ENCODE assay signal across 2 cellular contexts in the genomic region with DNA sequence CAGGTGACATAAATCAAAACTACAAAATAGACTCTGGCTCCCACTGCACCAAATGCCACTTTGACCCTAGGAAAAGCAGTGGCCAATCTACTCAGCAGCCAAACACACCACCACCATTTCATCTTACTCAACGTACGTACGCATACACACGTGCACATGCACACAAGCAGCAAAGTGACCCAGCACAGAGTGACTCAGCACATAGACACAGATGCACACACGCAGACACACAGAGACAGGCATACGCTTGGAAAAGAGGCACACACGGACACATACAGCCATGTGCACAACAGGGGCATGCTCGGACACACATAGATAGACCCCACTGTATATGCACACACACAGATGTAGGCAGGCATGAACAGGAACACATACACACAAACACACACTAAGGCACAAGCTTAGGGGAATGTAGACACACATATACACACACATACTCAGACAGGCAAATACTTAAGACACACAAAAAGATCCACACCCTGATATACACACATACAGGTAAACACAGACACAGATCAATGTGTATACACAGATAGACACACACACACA.
TF ChIP-seq lines count a peak whose summit lies in the region.

No MANE protein-coding gene starts in this region.

TF ChIP-seq in GM12891, 5 proteins besides CTCF, POLR2A, EP300 and RAD21 (continued from another document):
- TF ChIP-seq PAX5 (IDR thresholded peaks at IDR 0.05; ENCODE audit: insufficient read depth, low read length, severe bottlenecking): no peak
- TF ChIP-seq TAF1 (IDR thresholded peaks at IDR 0.05; ENCODE audit: low read depth, low read length): no peak
- no peak for TF ChIP-seq POLR2AphosphoS5 (IDR thresholded peaks at IDR 0.05; ENCODE audit: low read depth, low read length)
- no peak for TF ChIP-seq POU2F2 (IDR thresholded peaks at IDR 0.05; ENCODE audit: low read depth, low read length)

TF ChIP-seq in IMR-90, 13 proteins besides CTCF, POLR2A, EP300 and RAD21:
- TF ChIP-seq MAZ (IDR thresholded peaks at IDR 0.05; ENCODE audit: borderline replicate concordance, low read depth, low read length): no peak
- TF ChIP-seq SMC3 (IDR thresholded peaks at IDR 0.05; ENCODE audit: low read depth, low read length): no peak
- TF ChIP-seq CHD1 (IDR thresholded peaks at IDR 0.05; ENCODE audit: low read depth, low read length): no peak
- no peak for TF ChIP-seq ELK1 (IDR thresholded peaks at IDR 0.05; ENCODE audit: borderline replicate concordance, low read depth, low read length)
- no peak for TF ChIP-seq MXI1 (IDR thresholded peaks at IDR 0.05; ENCODE audit: borderline replicate concordance, low read depth, low read length)
- no peak for TF ChIP-seq FOS (IDR thresholded peaks at IDR 0.05; ENCODE audit: low read depth, low read length)
- no peak for TF ChIP-seq RCOR1 (IDR thresholded peaks at IDR 0.05; ENCODE audit: insufficient replicate concordance, low read length)
- TF ChIP-seq BHLHE40 (IDR thresholded peaks at IDR 0.05; ENCODE audit: low read depth, low read length): no peak
- no peak for TF ChIP-seq NFE2L2 (IDR thresholded peaks at IDR 0.05; ENCODE audit: low read depth, low read length)
- no peak for TF ChIP-seq RFX5 (IDR thresholded peaks at IDR 0.05; ENCODE audit: low read depth, low read length)
- TF ChIP-seq CEBPB (IDR thresholded peaks at IDR 0.05; ENCODE audit: low read depth, low read length): no peak
- TF ChIP-seq MAFK (IDR thresholded peaks at IDR 0.05; ENCODE audit: low read depth, low read length): no peak
- TF ChIP-seq, protein P1, sequence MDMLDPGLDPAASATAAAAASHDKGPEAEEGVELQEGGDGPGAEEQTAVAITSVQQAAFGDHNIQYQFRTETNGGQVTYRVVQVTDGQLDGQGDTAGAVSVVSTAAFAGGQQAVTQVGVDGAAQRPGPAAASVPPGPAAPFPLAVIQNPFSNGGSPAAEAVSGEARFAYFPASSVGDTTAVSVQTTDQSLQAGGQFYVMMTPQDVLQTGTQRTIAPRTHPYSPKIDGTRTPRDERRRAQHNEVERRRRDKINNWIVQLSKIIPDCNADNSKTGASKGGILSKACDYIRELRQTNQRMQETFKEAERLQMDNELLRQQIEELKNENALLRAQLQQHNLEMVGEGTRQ (IDR thresholded peaks at IDR 0.05; ENCODE audit: low read depth, low read length): no peak
